20 cellular contexts compared by ENCODE assay signal in the genomic region with DNA sequence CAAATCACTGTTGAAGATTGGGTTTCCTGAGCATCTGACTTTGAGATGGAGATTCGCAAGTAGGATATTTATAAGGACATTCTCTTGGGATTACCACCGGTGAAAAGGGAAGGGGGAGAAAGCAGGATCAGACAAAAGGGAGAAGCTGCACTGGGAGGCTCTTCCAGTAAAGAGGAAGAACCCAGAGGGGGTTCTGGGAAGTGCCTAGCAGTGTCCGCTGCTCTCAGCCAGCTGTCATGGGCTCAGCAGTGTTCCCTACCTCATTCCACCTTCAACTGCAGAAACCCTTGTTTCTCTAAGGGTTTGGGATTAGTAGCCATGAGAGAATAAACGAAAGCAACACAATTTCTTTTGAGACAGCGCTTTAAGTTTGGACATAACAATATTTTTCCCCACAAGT.
"Had no signal": no experiment of that assay in that cellular context is flagged by ENCODE, and none has a peak within 500 bp of the region (broad histone marks: within the 10 kb centered on the region; RNA-seq: fewer than 3 reads in every experiment).

No MANE protein-coding gene starts in this region.

- H3K9me3 Mint-ChIP-seq: endodermal cell, naive B cell, nephron had no signal

- H3K27me3 ChIP-seq: foreskin keratinocyte had no signal

- H3K36me3 Mint-ChIP-seq: naive B cell had no signal

- H3K9me3 ChIP-seq: lower lobe of right lung, psoas muscle had no signal

- ATAC-seq: foreskin keratinocyte, left colon, psoas muscle had no signal

- H3K4me3 ChIP-seq: lower lobe of right lung, psoas muscle had no signal

- DNase-seq: cerebellar nuclear complex; dermis blood vessel endothelial cell; effector CD4-positive, alpha-beta T cell; endodermal cell; erythroblast; foreskin keratinocyte; head of caudate nucleus; hippocampal formation; left colon; lower lobe of right lung; mesenchymal stem cell; naive B cell; psoas muscle; retina; small intestine; stimulated activated CD4-positive, alpha-beta T cell treated with anti-CD3 and anti-CD28 coated beads, Interleukin-12 subunit alpha, Interleukin-12 subunit beta, amount 100 ng/mL, for 4 hours; stimulated activated naive CD4-positive, alpha-beta T cell treated with Interleukin-2 at 50 U/mL for 16 hours; trophoblast cell had no signal

- H3K27ac Mint-ChIP-seq: endodermal cell, naive B cell, nephron had no signal

- H3K4me1 Mint-ChIP-seq: naive B cell had no signal

- H3K4me1 ChIP-seq: lower lobe of right lung, parathyroid adenoma, psoas muscle had no signal

- H3K27me3 Mint-ChIP-seq: naive B cell had no signal

- H3K27ac ChIP-seq: foreskin keratinocyte, lower lobe of right lung, parathyroid adenoma, psoas muscle had no signal

- H3K4me3 Mint-ChIP-seq: endodermal cell, naive B cell, nephron had no signal
